In genomic region chr5:57155033-57155432, GRCh38 we compare ENCODE assay signal across 1 cellular context.
TF ChIP-seq lines count a peak whose summit lies in the region.

No MANE protein-coding gene starts in this region.

TF ChIP-seq in K562, 482 proteins besides CTCF, POLR2A, EP300 and RAD21 (continued from another document and continues in another):
- no peak for TF ChIP-seq ATF2 (CRISPR knock-in tag; IDR thresholded peaks at IDR 0.05)
- TF ChIP-seq MTA1 (IDR thresholded peaks at IDR 0.05; ENCODE audit: borderline replicate concordance): no peak
- no peak for TF ChIP-seq BACH1 (tag; IDR thresholded peaks at IDR 0.05)
- peak; percentile 90 for TF ChIP-seq HSF4 (CRISPR knock-in tag; IDR thresholded peaks at IDR 0.05; ENCODE audit: borderline replicate concordance)
- TF ChIP-seq SP2 (IDR thresholded peaks at IDR 0.05; ENCODE audit: extremely low read depth, low read depth, low read length, poor library complexity, severe bottlenecking): no peak
- no peak for TF ChIP-seq RERE (CRISPR knock-in tag; IDR thresholded peaks at IDR 0.05; ENCODE audit: borderline replicate concordance)
- TF ChIP-seq ZNF551 (CRISPR knock-in tag; IDR thresholded peaks at IDR 0.05): no peak
- TF ChIP-seq BMI1 (IDR thresholded peaks at IDR 0.05; ENCODE audit: low read length): no peak
- TF ChIP-seq ZNF140 (CRISPR knock-in tag; IDR thresholded peaks at IDR 0.05): no peak
- peak; percentile 50; the same call in 1 of the 2 replicates for TF ChIP-seq ZNF75A (CRISPR knock-in tag; IDR thresholded peaks at IDR 0.05)
- no peak for TF ChIP-seq TAL1 (IDR thresholded peaks at IDR 0.05)
- TF ChIP-seq TFAM (CRISPR knock-in tag; conservative IDR thresholded peaks at IDR 0.05): no peak
- TF ChIP-seq TOE1 (IDR thresholded peaks at IDR 0.05; ENCODE audit: borderline replicate concordance): no peak
- no peak for TF ChIP-seq TOE1 (CRISPR knock-in tag; IDR thresholded peaks at IDR 0.05; ENCODE audit: borderline replicate concordance, low read depth)
- no peak for TF ChIP-seq LEF1 (IDR thresholded peaks at IDR 0.05)
- TF ChIP-seq FOXP1 (CRISPR knock-in tag; IDR thresholded peaks at IDR 0.05): no peak
- TF ChIP-seq RB1 (IDR thresholded peaks at IDR 0.05; ENCODE audit: low read depth): no peak
- TF ChIP-seq IFI16 (CRISPR knock-in tag; IDR thresholded peaks at IDR 0.05): peak; percentile 83
- no peak for TF ChIP-seq CBX2 (IDR thresholded peaks at IDR 0.05; ENCODE audit: insufficient read depth, low read length, poor library complexity, severe bottlenecking)
- no peak for TF ChIP-seq ZNF316 (IDR thresholded peaks at IDR 0.05)
- TF ChIP-seq ZNF347 (CRISPR knock-in tag; IDR thresholded peaks at IDR 0.05; ENCODE audit: low read depth): no peak
- TF ChIP-seq ZHX1 (conservative IDR thresholded peaks at IDR 0.05; ENCODE audit: low read length): no peak
- no peak for TF ChIP-seq SLC30A9 (CRISPR knock-in tag; IDR thresholded peaks at IDR 0.05)
- no peak for TF ChIP-seq ZFPM2 (CRISPR knock-in tag; IDR thresholded peaks at IDR 0.05)
- no peak for TF ChIP-seq THRB (CRISPR knock-in tag; conservative IDR thresholded peaks at IDR 0.05)
- no peak for TF ChIP-seq CBX5 (IDR thresholded peaks at IDR 0.05; ENCODE audit: borderline replicate concordance, low read depth)
- TF ChIP-seq NR2C2 (CRISPR knock-in tag; IDR thresholded peaks at IDR 0.05): no peak
- peak; percentile 58; the same call in 1 of the 2 replicates for TF ChIP-seq NR2C2 (tag; IDR thresholded peaks at IDR 0.05)
- peak; percentile 79 for TF ChIP-seq TEAD2 (tag; IDR thresholded peaks at IDR 0.05)
- no peak for TF ChIP-seq BRF2 (IDR thresholded peaks at IDR 0.05; ENCODE audit: borderline replicate concordance, insufficient read depth, insufficient read length)
- no peak for TF ChIP-seq CREB1 (IDR thresholded peaks at IDR 0.05)
- TF ChIP-seq CREB1 (CRISPR knock-in tag; IDR thresholded peaks at IDR 0.05): no peak
- no peak for TF ChIP-seq MEIS2 (IDR thresholded peaks at IDR 0.05; ENCODE audit: partially characterized antibody)
- TF ChIP-seq CXXC5 (CRISPR knock-in tag; IDR thresholded peaks at IDR 0.05): peak; percentile 53; the same call in 1 of the 2 replicates
- TF ChIP-seq USF1 (CRISPR knock-in tag; IDR thresholded peaks at IDR 0.05): no peak
- TF ChIP-seq ATF4 (CRISPR knock-in tag; IDR thresholded peaks at IDR 0.05): peak; percentile 77
- no peak for TF ChIP-seq BHLHE40 (IDR thresholded peaks at IDR 0.05; ENCODE audit: low read length)
- no peak for TF ChIP-seq GTF2E2 (tag; IDR thresholded peaks at IDR 0.05)
- no peak for TF ChIP-seq GTF2F1 (IDR thresholded peaks at IDR 0.05; ENCODE audit: low read depth, low read length)
- TF ChIP-seq PREB (CRISPR knock-in tag; IDR thresholded peaks at IDR 0.05): no peak
- TF ChIP-seq ZNF589 (CRISPR knock-in tag; IDR thresholded peaks at IDR 0.05; ENCODE audit: low read depth): 0 out of 2 replicates have a peak, but pooled peaks have one; percentile 59
- no peak for TF ChIP-seq CBX3 (IDR thresholded peaks at IDR 0.05; ENCODE audit: borderline replicate concordance in 1 of 2, low read length in 2 of 2)
- no peak for TF ChIP-seq MTF1 (CRISPR knock-in tag; IDR thresholded peaks at IDR 0.05; ENCODE audit: borderline replicate concordance)
- no peak for TF ChIP-seq PRDM10 (IDR thresholded peaks at IDR 0.05; ENCODE audit: partially characterized antibody)
- peak; percentile 73; the same call in 1 of the 2 replicates for TF ChIP-seq TCFL5 (CRISPR knock-in tag; conservative IDR thresholded peaks at IDR 0.05)
